In genomic region chr6:43516367-43516696, GRCh38 we compare ENCODE assay signal across 8 cellular contexts. TPM values are rescaled to one million over a fixed set of nuclear protein-coding genes. Genes with fewer than 3 reads are reported as not detected.
A peak's percentile ranks its signal among the peaks of the same experiment; 100 is the strongest.
DNase-seq lines count a peak whose midpoint lies in the region; ATAC-seq and TF ChIP-seq lines count a peak whose summit lies in the region.

No MANE protein-coding gene starts in this region.

- no peaks in the 10 kb centered on the region for H3K9me2 ChIP-seq in OCI-LY7 (ENCODE audit: insufficient read depth, low read length)

- POLR2A ChIA-PET in OCI-LY7 (lab: Charles Lee) = interaction anchor here (0.5 to 2.0 kb wide), 6 partner anchors 13 to 113 kb away, joined by 3 to 6 read pairs (median 3); partner anchors contain the start of genes ABCC10 and GTPBP2

- TF ChIP-seq CTCF in GM06990 (IDR thresholded peaks at IDR 0.05; ENCODE audit: insufficient read depth, low read length, poor library complexity, severe bottlenecking) (no peak), OCI-LY7 (conservative IDR thresholded peaks at IDR 0.05; ENCODE audit: low read length) (no peak), fibroblast of pulmonary artery (IDR thresholded peaks at IDR 0.05; ENCODE audit: low read length, missing control alignments) (no peak), psoas muscle (IDR thresholded peaks at IDR 0.05) (no peak)

- H3K36me3 ChIP-seq in GM06990 (ENCODE audit: control insufficient read depth, insufficient read depth, low read length) = peaks cover 24% of the 10 kb centered on the region
- H3K36me3 ChIP-seq in OCI-LY7 (ENCODE audit: insufficient read depth, low read length) = peaks cover 65% of the 10 kb centered on the region
- H3K36me3 ChIP-seq in psoas muscle (ENCODE audit: insufficient read depth in 1 of 2, low read depth in 1 of 2) = peaks cover 17 to 69% of the 10 kb centered on the region in 2 donors

- H3K4me1 ChIP-seq in OCI-LY7 (ENCODE audit: insufficient read depth, low read length, poor library complexity, severe bottlenecking) = peaks cover 20% of the 10 kb centered on the region
- peaks cover 34% of the 10 kb centered on the region for H3K4me1 ChIP-seq in psoas muscle

- peaks cover 42% of the 10 kb centered on the region for H3K79me2 ChIP-seq in OCI-LY7 (ENCODE audit: insufficient read depth, low read depth, low read length)

- H4K20me1 ChIP-seq in OCI-LY7 (ENCODE audit: insufficient read depth, low read length) = peaks cover 9% of the 10 kb centered on the region; the same call in 1 of the 2 replicates

- H3K9me3 ChIP-seq in OCI-LY7 (ENCODE audit: low read length) (no peaks in the 10 kb centered on the region), psoas muscle (no peaks in the 10 kb centered on the region)

- DNase-seq in GM06990 (ENCODE audit: extremely low read depth, insufficient read length) = no peak
- DNase-seq in OCI-LY7 (ENCODE audit: low spot score) = no peak
- no peak for DNase-seq in fibroblast of pulmonary artery (ENCODE audit: low read depth)
- no peak for DNase-seq in psoas muscle
- no peak for DNase-seq in LoVo (ENCODE audit: low spot score)
- no peak for DNase-seq in hypothalamus (lab: John Stamatoyannopoulos, UW)
- no peak for DNase-seq in medulla oblongata (ENCODE audit: extremely low spot score)

- ATAC-seq in psoas muscle (peak in 3 of 4 donors; percentile 11 to 58 (median 16)), HG02852 (IDR thresholded peaks at IDR 0.05; ENCODE audit: unreplicated experiment) (no peak)

- 0 to 1% (median 1%) methylated on average over 10 of the region's 10 CpGs for WGBS in psoas muscle, 3 donors

- BruUV-seq in OCI-LY7 (replicated peaks; lab: Mats Ljungman, UMichigan) = TSS peak; percentile 79

- intact Hi-C loops in OCI-LY7 (cut with micrococcal nuclease; ENCODE audit: unreplicated experiment) (loop anchor here (10.0 kb wide), 1 partner anchor 558 kb away; no protein-coding TSS in a partner anchor), psoas muscle (cut with DNase I) (loop anchor here in 1 of 2 donors (10.0 kb wide), 1 partner anchor 622 kb away; a partner anchor contains a TSS)

- CTCF ChIA-PET in OCI-LY7 (lab: Charles Lee; ENCODE audit: unreplicated experiment) = interaction anchor here (0.9 kb wide), 1 partner anchor 10 kb away, joined by 4 read pairs; no protein-coding TSS in a partner anchor

- H3K27ac ChIP-seq in OCI-LY7 (ENCODE audit: low read depth, low read length, poor library complexity, severe bottlenecking) (peak overlapping the region; percentile 28), psoas muscle (peak overlapping the region; percentile 94)

- H2AFZ ChIP-seq in OCI-LY7 (ENCODE audit: low read length) = peak overlapping the region; percentile 78; the same call in 1 of the 2 replicates

- no peaks in the 10 kb centered on the region for H3K27me3 ChIP-seq in GM06990 (replicated peaks; ENCODE audit: control insufficient read depth, insufficient read depth, low read length)
- H3K27me3 ChIP-seq in psoas muscle (ENCODE audit: insufficient read depth in 3 of 3, low read length in 2 of 3) = no peaks in the 10 kb centered on the region

- peak overlapping the region; percentile 86 for H3K4me2 ChIP-seq in OCI-LY7 (ENCODE audit: low read length)

- peak overlapping the region; percentile 96 for H3K4me3 ChIP-seq in GM06990 (replicated peaks; ENCODE audit: low read depth, low read length)
- H3K4me3 ChIP-seq in OCI-LY7 (ENCODE audit: low read depth, low read length, poor library complexity, severe bottlenecking) = peak overlapping the region; percentile 95
- peak overlapping the region; percentile 99 for H3K4me3 ChIP-seq in fibroblast of pulmonary artery (replicated peaks; ENCODE audit: low read depth, low read length)
- H3K4me3 ChIP-seq in psoas muscle = peak overlapping the region; percentile 94

RNA-seq across cellular contexts. Expression of gene YIPF3, which starts 0.4 kb away (rescaled TPM):
- total RNA-seq in OCI-LY7 (2014; rRNA removed; shearing (Covaris generic)) = 31.8 and 38.2 TPM in 2 replicates
- total RNA-seq in OCI-LY7 (2022) = 41.9 and 45.5 TPM in 2 replicates
- total RNA-seq in psoas muscle = 10 to 100 TPM; 57.9 to 71.4 (median 63.0) TPM
- 10 to 100 TPM; 57.7 to 91.5 (median 71.8) TPM for polyA plus RNA-seq in psoas muscle

RNA-seq across cellular contexts. Expression of gene POLR1C, which starts 0.6 kb away (rescaled TPM):
- total RNA-seq in OCI-LY7 (2014; rRNA removed; shearing (Covaris generic)) = 40.7 and 46.0 TPM in 2 replicates
- total RNA-seq in OCI-LY7 (2022) = 36.9 and 41.2 TPM in 2 replicates
- 10 to 100 TPM; 17.5 to 27.8 (median 24.1) TPM for total RNA-seq in psoas muscle
- 10 to 100 TPM; 23.4 to 64.5 (median 43.2) TPM for polyA plus RNA-seq in psoas muscle

RNA-seq across cellular contexts. Expression of gene LRRC73, which starts 6.2 kb away (rescaled TPM):
- total RNA-seq in OCI-LY7 (2014; rRNA removed; shearing (Covaris generic)) = 0.19 TPM in 1 of 2 replicates, not detected in the other
- 0.25 and 0.52 TPM in 2 replicates for total RNA-seq in OCI-LY7 (2022)
- under 1 TPM in 1 of 4 donors, not detected in 3; 0.20 TPM for total RNA-seq in psoas muscle
- under 1 TPM; 0.10 to 0.29 (median 0.26) TPM for polyA plus RNA-seq in psoas muscle

RNA-seq across cellular contexts. Expression of gene TJAP1, which starts 39.0 kb away (rescaled TPM):
- total RNA-seq in OCI-LY7 (2014; rRNA removed; shearing (Covaris generic)) = 16.7 and 22.0 TPM in 2 replicates
- 32.3 and 34.4 TPM in 2 replicates for total RNA-seq in OCI-LY7 (2022)
- 10 to 100 TPM; 31.4 to 39.9 (median 36.3) TPM for total RNA-seq in psoas muscle
- 10 to 100 TPM; 18.0 to 35.2 (median 20.8) TPM for polyA plus RNA-seq in psoas muscle

RNA-seq across cellular contexts. Expression of gene XPO5, which starts 59.5 kb away (rescaled TPM):
- 54.6 and 58.5 TPM in 2 replicates for total RNA-seq in OCI-LY7 (2014; rRNA removed; shearing (Covaris generic))
- total RNA-seq in OCI-LY7 (2022) (72.6 and 74.9 TPM in 2 replicates), psoas muscle (10 to 100 TPM; 17.5 to 40.1 (median 20.1) TPM)
- polyA plus RNA-seq in psoas muscle = 10 to 100 TPM; 12.3 to 21.7 (median 12.8) TPM
